In genomic region chr18:452801-453200, GRCh38 we compare ENCODE assay signal across 16 cellular contexts. TPM values are rescaled to one million over a fixed set of nuclear protein-coding genes. Genes with fewer than 3 reads are reported as not detected.
"Had no signal": no experiment of that assay in that cellular context is flagged by ENCODE, and none has a peak within 500 bp of the region (broad histone marks: within the 10 kb centered on the region; RNA-seq: fewer than 3 reads in every experiment).

No MANE protein-coding gene starts in this region.

- H3K27me3 ChIP-seq: ascending aorta, colonic mucosa, gastroesophageal sphincter, tibial nerve had no signal

- H3K36me3 ChIP-seq: ascending aorta, colonic mucosa, gastroesophageal sphincter, tibial nerve had no signal

- H3K4me3 ChIP-seq: ascending aorta, colonic mucosa, gastroesophageal sphincter, tibial nerve had no signal

- H2AFZ ChIP-seq: parathyroid adenoma had no signal

- H3K27ac ChIP-seq: ascending aorta, colonic mucosa, gastroesophageal sphincter, parathyroid adenoma had no signal

- DNase-seq: activated CD4-positive, alpha-beta memory T cell treated with anti-CD3 and anti-CD28 coated beads, Interleukin-2, amount 10 ng/mL, durations not matched to agents 7 days and 5 days; activated CD8-positive, alpha-beta memory T cell treated with anti-CD3 and anti-CD28 coated beads, Interleukin-2, amount 50 U/mL, for 4 hours; activated naive CD4-positive, alpha-beta T cell treated with Interleukin-2 at 50 U/mL for 16 hours; activated naive CD8-positive, alpha-beta T cell treated with anti-CD3 and anti-CD28 coated beads, Interleukin-2, amount 50 U/mL, for 24 hours; colonic mucosa; effector CD4-positive, alpha-beta T cell; left ventricle myocardium superior; mesendoderm; retina; small intestine; T-helper 9 cell had no signal

- H3K4me1 ChIP-seq: colonic mucosa had no signal

- H3K9ac ChIP-seq: parathyroid adenoma had no signal

- H3K79me2 ChIP-seq: parathyroid adenoma had no signal

- H3K9me3 ChIP-seq: colonic mucosa had no signal

RNA-seq across cellular contexts. Expression of gene COLEC12, which starts 47.7 kb away (rescaled TPM):
- total RNA-seq: activated CD4-positive, alpha-beta memory T cell treated with anti-CD3 and anti-CD28 coated beads, Interleukin-2, amount 10 ng/mL, durations not matched to agents 7 days and 5 days had no signal
- polyA plus RNA-seq: keratinocyte had no signal
